In genomic region chr14:77133718-77134338, GRCh38 we compare ENCODE assay signal across 8 cellular contexts. TPM values are rescaled to one million over a fixed set of nuclear protein-coding genes. Genes with fewer than 3 reads are reported as not detected.
DNase-seq lines count a peak whose midpoint lies in the region; ATAC-seq and TF ChIP-seq lines count a peak whose summit lies in the region.

No MANE protein-coding gene starts in this region.

- DNase-seq in A673 (ENCODE audit: low spot score) (peak; percentile 88), GM23248 (peak; percentile 67), adipocyte (ENCODE audit: low read depth) (peak; percentile 81), kidney epithelial cell (ENCODE audit: low read depth) (peak; percentile 37), NCI-H345 (lab: John Stamatoyannopoulos, UW) (no peak)
- peak; percentile 31 to 39 for DNase-seq in stimulated activated CD8-positive, alpha-beta memory T cell treated with anti-CD3 and anti-CD28 coated beads, Interleukin-2, amount 100 ng/mL, for 48 hours (ENCODE audit: low read depth in 2 of 2)

- H2AFZ ChIP-seq in GM23248: no peak overlapping the region

- BruUV-seq in A673 (replicated peaks; lab: Mats Ljungman, UMichigan): no TSS peak

- H4K20me1 ChIP-seq in GM23248 (ENCODE audit: insufficient read depth): no peaks in the 10 kb centered on the region

- POLR2A ChIA-PET in A673 (lab: Charles Lee; ENCODE audit: low non-redundant PET): no interaction called here

- intact Hi-C loops in A673 (cut with micrococcal nuclease; ENCODE audit: unreplicated experiment): no loop called here

- CTCF ChIA-PET in A673 (lab: Charles Lee): interaction anchor here (0.6 to 1.2 kb wide), 3 partner anchors 9 to 331 kb away, joined by 3 to 8 read pairs (median 4); no protein-coding TSS in a partner anchor

- WGBS in GM23248 (ENCODE audit: low coverage in 1 of 2, low lambda C conversion rate in 2 of 2, missing lambda C conversion rate in 2 of 2), 2 experiments: 16 to 17% methylated on average over 22 of the region's 22 CpGs

- H3K9me3 ChIP-seq in A673 (ENCODE audit: low read depth, low read length, poor library complexity, severe bottlenecking) (no peaks in the 10 kb centered on the region), GM23248 (ENCODE audit: low read depth) (no peaks in the 10 kb centered on the region), adipocyte (ENCODE audit: control insufficient read depth, low read length) (no peaks in the 10 kb centered on the region)

- in situ Hi-C loops in GM23248 (cut with MboI): no loop called here

- no peak overlapping the region for H3K4me3 ChIP-seq in A673 (ENCODE audit: low read depth, low read length, poor library complexity, severe bottlenecking)
- H3K4me3 ChIP-seq in GM23248: no peak overlapping the region
- H3K4me3 ChIP-seq in adipocyte (ENCODE audit: low read length): no peak overlapping the region
- no peak overlapping the region for H3K4me3 ChIP-seq in kidney epithelial cell (ENCODE audit: low read depth, low read length)

- TF ChIP-seq CTCF in A673 (conservative IDR thresholded peaks at IDR 0.05; ENCODE audit: low read depth, low read length): no peak
- TF ChIP-seq CTCF in kidney epithelial cell (IDR thresholded peaks at IDR 0.05; ENCODE audit: insufficient read depth, low read length, poor library complexity, severe bottlenecking): no peak

- H3K27me3 ChIP-seq in A673 (replicated peaks; ENCODE audit: insufficient read depth, low read depth, low read length, poor library complexity) (peaks cover 34% of the 10 kb centered on the region), GM23248 (replicated peaks; ENCODE audit: insufficient read depth) (peaks cover 37% of the 10 kb centered on the region), adipocyte (replicated peaks; ENCODE audit: control insufficient read depth, insufficient read depth, low read length) (peaks cover 73% of the 10 kb centered on the region), kidney epithelial cell (ENCODE audit: control insufficient read depth, insufficient read depth, low read length) (peaks cover 54% of the 10 kb centered on the region)

- H3K27ac ChIP-seq in A673 (ENCODE audit: low read depth, low read length, poor library complexity, severe bottlenecking): no peak overlapping the region
- no peak overlapping the region for H3K27ac ChIP-seq in GM23248

- H3K9ac ChIP-seq in GM23248 (no peak overlapping the region), adipocyte (ENCODE audit: low read length) (no peak overlapping the region)

- ATAC-seq in GM21360 (IDR thresholded peaks at IDR 0.05; ENCODE audit: unreplicated experiment): no peak

- H3F3A ChIP-seq in GM23248 (ENCODE audit: insufficient read depth): no peaks in the 10 kb centered on the region

- H3K4me2 ChIP-seq in GM23248 (ENCODE audit: unreplicated experiment): no peak overlapping the region

- no peaks in the 10 kb centered on the region for H3K79me2 ChIP-seq in GM23248 (ENCODE audit: insufficient read depth)

- H3K36me3 ChIP-seq in A673 (ENCODE audit: insufficient read depth, low read length, poor library complexity, severe bottlenecking) (no peaks in the 10 kb centered on the region), GM23248 (ENCODE audit: low read depth) (no peaks in the 10 kb centered on the region), adipocyte (ENCODE audit: control insufficient read depth, insufficient read depth, low read length, severe bottlenecking) (no peaks in the 10 kb centered on the region), kidney epithelial cell (ENCODE audit: control insufficient read depth, insufficient read depth, low read length) (no peaks in the 10 kb centered on the region)

- H3K4me1 ChIP-seq in A673 (ENCODE audit: insufficient read depth, low read length, poor library complexity, severe bottlenecking) (no peaks in the 10 kb centered on the region), GM23248 (ENCODE audit: insufficient read depth) (no peaks in the 10 kb centered on the region), adipocyte (ENCODE audit: control insufficient read depth, insufficient read depth, low read length) (no peaks in the 10 kb centered on the region)

- H3K9me2 ChIP-seq in GM23248 (ENCODE audit: insufficient read depth): no peaks in the 10 kb centered on the region

TF ChIP-seq in PFSK-1, 5 proteins besides CTCF, POLR2A, EP300 and RAD21:
- no peak for TF ChIP-seq TAF1 (IDR thresholded peaks at IDR 0.05; ENCODE audit: borderline replicate concordance, insufficient read depth, low read length)
- peak; percentile 95 to 96 for TF ChIP-seq REST (IDR thresholded peaks at IDR 0.05; ENCODE audit: insufficient read depth in 1 of 2, low read depth in 2 of 2, low read length in 2 of 2)

RNA-seq across cellular contexts. Expression of gene ZDHHC22, which starts 7.8 kb away (rescaled TPM):
- total RNA-seq in A673 (2021) (0.09 and 0.60 TPM in 2 replicates), kidney epithelial cell (0.21 TPM in 1 of 2 replicates, not detected in the other)
- not detected in 2 replicates for total RNA-seq in GM23248 (2014; rRNA removed; shearing (Covaris generic))
- polyA plus RNA-seq in GM23248 (2016; fragmentation: Nextera tagmentation; extraction: Ambion mirVana): not detected in 2 replicates
- polyA plus RNA-seq in PFSK-1 (2012; ENCODE audit: insufficient read length, low read depth): 0.40 TPM

RNA-seq across cellular contexts. Expression of gene CIPC, which starts 35.8 kb away (rescaled TPM):
- total RNA-seq in A673 (2021): 24.8 and 31.1 TPM in 2 replicates
- 10.8 and 14.4 TPM in 2 replicates for total RNA-seq in GM23248 (2014; rRNA removed; shearing (Covaris generic))
- 5.5 and 5.6 TPM in 2 replicates for polyA plus RNA-seq in GM23248 (2016; fragmentation: Nextera tagmentation; extraction: Ambion mirVana)
- polyA plus RNA-seq in PFSK-1 (2012; ENCODE audit: insufficient read length, low read depth): 5.9 TPM
- 13.6 and 15.9 TPM in 2 replicates for total RNA-seq in kidney epithelial cell

RNA-seq across cellular contexts. Expression of gene TMEM63C, which starts 47.8 kb away (rescaled TPM):
- total RNA-seq in A673 (2021) (0.13 and 0.22 TPM in 2 replicates), kidney epithelial cell (0.62 and 1.1 TPM in 2 replicates)
- not detected in 2 replicates for total RNA-seq in GM23248 (2014; rRNA removed; shearing (Covaris generic))
- not detected in 2 replicates for polyA plus RNA-seq in GM23248 (2016; fragmentation: Nextera tagmentation; extraction: Ambion mirVana)
- 0.09 TPM for polyA plus RNA-seq in PFSK-1 (2012; ENCODE audit: insufficient read length, low read depth)
